ENCODE assay signal across 13 cellular contexts in the genomic region with DNA sequence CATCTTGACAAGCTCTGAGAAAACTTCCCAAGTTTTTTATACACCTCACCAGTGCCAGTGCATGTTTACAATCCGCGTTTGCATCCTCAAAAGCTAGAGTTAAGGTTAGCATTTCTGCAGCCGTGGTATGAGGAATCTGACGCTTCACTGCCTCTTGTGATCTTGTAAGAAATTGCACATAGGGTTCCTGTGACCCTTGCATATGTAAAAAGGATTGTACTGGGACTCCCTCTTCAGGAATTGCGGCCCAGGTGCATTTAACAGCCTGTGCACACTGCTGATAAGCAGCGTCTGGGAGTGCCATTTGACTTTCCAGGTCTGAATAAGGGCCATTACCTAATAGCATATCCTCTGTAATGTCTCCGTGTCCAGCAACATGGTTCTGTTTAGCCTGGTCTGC. TPM values are rescaled to one million over a fixed set of nuclear protein-coding genes. Genes with fewer than 3 reads are reported as not detected.
A peak's percentile ranks its signal among the peaks of the same experiment; 100 is the strongest.
DNase-seq lines count a peak whose midpoint lies in the region; ATAC-seq and TF ChIP-seq lines count a peak whose summit lies in the region.
"Had no signal": no experiment of that assay in that cellular context is flagged by ENCODE, and none has a peak within 500 bp of the region (broad histone marks: within the 10 kb centered on the region; RNA-seq: fewer than 3 reads in every experiment).

No MANE protein-coding gene starts in this region.

- no peaks in the 10 kb centered on the region for H3K27me3 ChIP-seq in osteoblast (ENCODE audit: insufficient read depth, low read length)
- H3K27me3 ChIP-seq: neutrophil had no signal

- H4K20me1 ChIP-seq in osteoblast (ENCODE audit: insufficient read depth, low read length): no peaks in the 10 kb centered on the region

- H3K4me1 ChIP-seq in osteoblast (ENCODE audit: insufficient read depth, low read length): peaks cover 7% of the 10 kb centered on the region

- H3K79me2 ChIP-seq in osteoblast (ENCODE audit: insufficient read depth, low read length): no peaks in the 10 kb centered on the region

- H3K36me3 ChIP-seq in osteoblast (ENCODE audit: insufficient read depth, low read length): no peaks in the 10 kb centered on the region
- H3K36me3 ChIP-seq: neutrophil had no signal

- TF ChIP-seq CTCF in LNCaP clone FGC (IDR thresholded peaks at IDR 0.05; ENCODE audit: control insufficient read depth, extremely low read depth, insufficient read depth) (peak; percentile 74), osteoblast (IDR thresholded peaks at IDR 0.05; ENCODE audit: extremely low read depth, low read depth, low read length) (peak; percentile 10)

- no peak for ATAC-seq in GM21529 (IDR thresholded peaks at IDR 0.05; ENCODE audit: unreplicated experiment)
- no peak for ATAC-seq in stimulated activated memory B cell treated with anti-CD40 and anti-IgM and Interleukin-4, amounts not matched to agents 10 μg/mL and 1 μg/mL and 100 μg/mL, for 72 hours

- H3K27ac Mint-ChIP-seq in stimulated activated memory B cell treated with anti-CD40 and anti-IgM and Interleukin-4, amounts not matched to agents 10 μg/mL and 1 μg/mL and 100 μg/mL, for 72 hours: no peak overlapping the region

- H3K9me3 Mint-ChIP-seq in stimulated activated memory B cell treated with anti-CD40 and anti-IgM and Interleukin-4, amounts not matched to agents 10 μg/mL and 1 μg/mL and 100 μg/mL, for 72 hours: peaks cover 10% of the 10 kb centered on the region

- intact Hi-C loops in posterior vena cava (cut with DNase I): no loop called here

- H3K4me3 Mint-ChIP-seq in stimulated activated memory B cell treated with anti-CD40 and anti-IgM and Interleukin-4, amounts not matched to agents 10 μg/mL and 1 μg/mL and 100 μg/mL, for 72 hours: no peak overlapping the region

- H3K27me3 Mint-ChIP-seq in stimulated activated memory B cell treated with anti-CD40 and anti-IgM and Interleukin-4, amounts not matched to agents 10 μg/mL and 1 μg/mL and 100 μg/mL, for 72 hours: no peaks in the 10 kb centered on the region

- no peak overlapping the region for H3K27ac ChIP-seq in osteoblast (ENCODE audit: low read depth, low read length)
- H3K27ac ChIP-seq: neutrophil had no signal

- H3K4me1 Mint-ChIP-seq in stimulated activated memory B cell treated with anti-CD40 and anti-IgM and Interleukin-4, amounts not matched to agents 10 μg/mL and 1 μg/mL and 100 μg/mL, for 72 hours: no peaks in the 10 kb centered on the region

- H2AFZ ChIP-seq in osteoblast (ENCODE audit: low read length): no peak overlapping the region

- no peaks in the 10 kb centered on the region for H3K36me3 Mint-ChIP-seq in stimulated activated memory B cell treated with anti-CD40 and anti-IgM and Interleukin-4, amounts not matched to agents 10 μg/mL and 1 μg/mL and 100 μg/mL, for 72 hours

- H3K4me2 ChIP-seq in osteoblast (ENCODE audit: insufficient read depth, low read length): no peak overlapping the region

- no peaks in the 10 kb centered on the region for H3K9me3 ChIP-seq in osteoblast (ENCODE audit: low read depth, low read length)
- H3K9me3 ChIP-seq: neutrophil had no signal

- no peak overlapping the region for H3K4me3 ChIP-seq in LNCaP clone FGC (ENCODE audit: low read depth, low read length)
- H3K4me3 ChIP-seq in osteoblast (ENCODE audit: insufficient read depth, low read length): no peak overlapping the region

- DNase-seq in NCI-H82 (lab: John Stamatoyannopoulos, UW) (peak; percentile 17), NCI-H82 treated with DMSO at 0.1 percent for 48 hours (lab: John Stamatoyannopoulos, UW; ENCODE audit: unreplicated experiment) (no peak), LNCaP clone FGC (ENCODE audit: low read depth) (peak; percentile 77), UCSD-AML1 (lab: John Stamatoyannopoulos, UW; ENCODE audit: unreplicated experiment) (peak; percentile 32), osteoblast (ENCODE audit: insufficient read length, low spot score, missing footprints) (no peak), posterior vena cava (ENCODE audit: low spot score) (no peak)
- DNase-seq: activated T-cell treated with anti-CD3 and anti-CD28 coated beads, Interleukin-2, amount 50 U/mL, for 1 hour; head of caudate nucleus; NCI-H2107; SHP77 treated with DMSO at 0.1 percent for 48 hours had no signal

RNA-seq across cellular contexts. Expression of a gene that starts 15.3 kb away (rescaled TPM):
- total RNA-seq in osteoblast (0.59 and 1.1 TPM in 2 replicates), posterior vena cava (10 to 100 TPM; 14.5 to 15.0 TPM)

RNA-seq across cellular contexts. Expression of a gene that starts 49.2 kb away (rescaled TPM):
- 0.29 and 0.36 TPM in 2 replicates for total RNA-seq in osteoblast
- total RNA-seq in posterior vena cava: 1 to 10 TPM; 1.7 to 6.9 TPM

RNA-seq across cellular contexts. Expression of a gene that starts 58.5 kb away (rescaled TPM):
- total RNA-seq in osteoblast (4.4 and 5.1 TPM in 2 replicates), posterior vena cava (10 to 100 TPM; 24.0 to 38.3 TPM)

Comparison
In these comparisons a context has a peak if more than half of its experiments do, and no peak if none do; other contexts are left out.
1. DNase-seq: peak in NCI-H82 (single experiment), LNCaP clone FGC (single experiment) and UCSD-AML1 (single experiment); none in NCI-H82 treated with DMSO at 0.1 percent for 48 hours (single experiment), osteoblast (single experiment) and posterior vena cava (single experiment).